In the genomic region with DNA sequence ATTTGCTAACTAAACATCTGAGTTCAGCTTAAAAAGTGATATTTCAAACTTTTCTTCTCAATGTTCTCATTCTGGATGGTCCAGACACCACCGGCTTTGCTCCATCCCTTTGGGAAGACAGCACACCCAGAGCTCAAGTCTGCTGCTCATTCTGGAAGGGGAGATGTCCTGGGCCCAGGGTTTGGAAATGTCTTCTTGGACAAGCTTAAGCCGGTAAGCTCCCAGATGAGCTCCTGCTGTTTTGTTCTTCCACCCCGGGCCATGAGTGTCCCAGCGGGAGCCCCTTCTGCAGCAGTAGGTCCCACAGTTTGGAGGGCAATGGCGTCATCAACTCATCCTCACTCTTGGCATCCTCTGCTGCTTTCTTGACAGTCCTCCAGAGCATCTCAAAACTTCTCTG, we compare ENCODE assay signal across 9 cellular contexts.
"Had no signal": no experiment of that assay in that cellular context is flagged by ENCODE, and none has a peak within 500 bp of the region (broad histone marks: within the 10 kb centered on the region; RNA-seq: fewer than 3 reads in every experiment).

No MANE protein-coding gene starts in this region.

- H3K4me3 ChIP-seq: GM23248, HAP-1 had no signal

- H3K4me3 Mint-ChIP-seq: HFFc6, IgD-negative memory B cell had no signal

- H3K9me3 ChIP-seq: HAP-1 had no signal

- H3K4me1 ChIP-seq: HAP-1 had no signal

- H3K4me1 Mint-ChIP-seq: IgD-negative memory B cell had no signal

- H3K9me3 Mint-ChIP-seq: HFFc6, IgD-negative memory B cell had no signal

- FAIRE-seq: HepG2 had no signal

- ATAC-seq: HCT116, HepG2 had no signal

- H3K36me3 Mint-ChIP-seq: IgD-negative memory B cell had no signal

- H3K36me3 ChIP-seq: HAP-1 had no signal

- H3K9ac ChIP-seq: GM23248 had no signal

- H3K27ac ChIP-seq: GM23248 had no signal

- DNase-seq: GM23248, GOT3, H7, HFFc6, KBM-7 had no signal

- H2AFZ ChIP-seq: GM23248 had no signal

- H3K27ac Mint-ChIP-seq: HFFc6, IgD-negative memory B cell had no signal
